6 cellular contexts compared by ENCODE assay signal in genomic region chr12:7983460-7983859, GRCh38. TPM values are rescaled to one million over a fixed set of nuclear protein-coding genes. Genes with fewer than 3 reads are reported as not detected.
DNase-seq lines count a peak whose midpoint lies in the region; ATAC-seq, FAIRE-seq and TF ChIP-seq lines count a peak whose summit lies in the region.
"Not testable (repeated sequence)": the region's sequence is repeated elsewhere in the genome, so short reads cannot be mapped to it uniquely, and the experiment has no call there.

No MANE protein-coding gene starts in this region.

- not testable (repeated sequence) for H4K91ac ChIP-seq in trophoblast cell (ENCODE audit: low read depth, low read length)

- H3K9me1 ChIP-seq in keratinocyte (ENCODE audit: control insufficient read depth, extremely low read depth, insufficient read depth, low read length): not testable (repeated sequence)

- not testable (repeated sequence) for H3K4me3 ChIP-seq in endodermal cell (ENCODE audit: low read length); keratinocyte (ENCODE audit: control insufficient read depth in 2 of 3, extremely low read depth in 1 of 3, insufficient read depth in 2 of 3, low read depth in 1 of 3, low read length in 3 of 3); trophoblast cell (ENCODE audit: low read depth, low read length)

- not testable (repeated sequence) for TF ChIP-seq CTCF in WTC11 (IDR thresholded peaks at IDR 0.05); endodermal cell (conservative IDR thresholded peaks at IDR 0.05); keratinocyte (optimal IDR thresholded peaks at IDR 0.05 in 1 of 3, IDR thresholded peaks at IDR 0.05 in 1 of 3, conservative IDR thresholded peaks at IDR 0.05 in 1 of 3; ENCODE audit: extremely low read depth in 1 of 3, insufficient read depth in 2 of 3, low read length in 3 of 3); nephron progenitor cell (IDR thresholded peaks at IDR 0.05)

- not testable (repeated sequence) for H4K20me1 ChIP-seq in keratinocyte (ENCODE audit: control insufficient read depth, extremely low read depth, insufficient read depth, low read length)

- not testable (repeated sequence) for H3K4ac ChIP-seq in trophoblast cell (ENCODE audit: low read depth, low read length)

- not testable (repeated sequence) for H3K36me3 Mint-ChIP-seq in WTC11; endodermal cell (ENCODE audit: low read depth); nephron progenitor cell (ENCODE audit: low read depth)

- H4K12ac ChIP-seq in trophoblast cell (ENCODE audit: low read depth, low read length): not testable (repeated sequence)

- DNase-seq in HTR-8/SVneo (ENCODE audit: insufficient read length, low spot score); WTC11 (ENCODE audit: low spot score); endodermal cell; keratinocyte (ENCODE audit: low read depth, low spot score); nephron progenitor cell: not testable (repeated sequence)
- peak; percentile 73 to 82 for DNase-seq in trophoblast cell

- H2BK5ac ChIP-seq in trophoblast cell (ENCODE audit: low read depth, low read length, poor library complexity): peak overlapping the region; percentile 80

- peak overlapping the region; percentile 86 for H2BK120ac ChIP-seq in trophoblast cell (ENCODE audit: insufficient read depth, low read length, poor library complexity)

- not testable (repeated sequence) for H3K9me3 Mint-ChIP-seq in WTC11, endodermal cell, nephron progenitor cell

- not testable (repeated sequence) for H3K27me3 ChIP-seq in endodermal cell (ENCODE audit: control insufficient read depth, insufficient read depth, low read length, poor library complexity, severe bottlenecking); keratinocyte (ENCODE audit: control insufficient read depth, extremely low read depth, insufficient read depth, low read length); trophoblast cell (ENCODE audit: insufficient read depth, low read length)

- H3K9ac ChIP-seq in endodermal cell (ENCODE audit: extremely low read depth, low read length, poor library complexity, severe bottlenecking); keratinocyte (ENCODE audit: control insufficient read depth, extremely low read depth, insufficient read depth, low read length); trophoblast cell (ENCODE audit: low read length): not testable (repeated sequence)

- H3K4me3 Mint-ChIP-seq in WTC11, endodermal cell, nephron progenitor cell: not testable (repeated sequence)

- H3K14ac ChIP-seq in trophoblast cell (ENCODE audit: low read length): not testable (repeated sequence)

- not testable (repeated sequence) for H3K79me2 ChIP-seq in keratinocyte (ENCODE audit: control insufficient read depth, insufficient read depth, low read length); trophoblast cell (ENCODE audit: control insufficient read depth, insufficient read depth, low read length, poor library complexity)

- peaks cover 14% of the 10 kb centered on the region for H3K79me1 ChIP-seq in trophoblast cell (ENCODE audit: low read length)

- H3K4me1 ChIP-seq in endodermal cell (ENCODE audit: control insufficient read depth, insufficient read depth, low read length); keratinocyte (ENCODE audit: control insufficient read depth, extremely low read depth, insufficient read depth, low read length); trophoblast cell (ENCODE audit: control insufficient read depth in 1 of 2, insufficient read depth in 2 of 2, low read length in 2 of 2): not testable (repeated sequence)

- not testable (repeated sequence) for H3K4me2 ChIP-seq in keratinocyte (ENCODE audit: control insufficient read depth, extremely low read depth, insufficient read depth, low read depth, low read length); trophoblast cell (ENCODE audit: low read length)

- WGBS in endodermal cell (ENCODE audit: insufficient coverage in 1 of 2, insufficient read length in 1 of 2), 2 experiments: 87% methylated on average over 1 of the region's 1 CpG; no CpG with 5 or more reads in 1 of the 2 experiments
- no CpG with 5 or more reads among the region's 1 CpG for WGBS in trophoblast cell (ENCODE audit: extremely low coverage, insufficient coverage, insufficient read length)

- not testable (repeated sequence) for H3K23ac ChIP-seq in trophoblast cell (ENCODE audit: low read length)

- H4K8ac ChIP-seq in trophoblast cell (ENCODE audit: low read depth, low read length): peak overlapping the region; percentile 56

- H3K18ac ChIP-seq in trophoblast cell (ENCODE audit: low read length): not testable (repeated sequence)

- H3K4me1 Mint-ChIP-seq in WTC11 (peaks cover 21% of the 10 kb centered on the region), endodermal cell (peaks cover 24% of the 10 kb centered on the region)
- H3K4me1 Mint-ChIP-seq in nephron progenitor cell: not testable (repeated sequence)

- peak; percentile 9 for FAIRE-seq in HTR-8/SVneo (lab: Jason Lieb, UNC)
- peak; percentile 9 for FAIRE-seq in keratinocyte (lab: Jason Lieb, UNC)

- CTCF ChIA-PET in WTC11 (lab: Charles Lee): interaction anchor here (0.6 to 2.8 kb wide), 3 partner anchors 47 to 50 kb away, joined by 3 to 11 read pairs (median 5); no protein-coding TSS in a partner anchor

- H3K27me3 Mint-ChIP-seq in WTC11 (ENCODE audit: low read depth); endodermal cell (ENCODE audit: insufficient read depth); nephron progenitor cell (ENCODE audit: low read depth, poor library complexity): not testable (repeated sequence)

- H2AFZ ChIP-seq in keratinocyte (ENCODE audit: control insufficient read depth, low read length); trophoblast cell (ENCODE audit: insufficient read depth, low read length, poor library complexity): not testable (repeated sequence)

- H3K27ac Mint-ChIP-seq in WTC11: peak overlapping the region; percentile 42
- H3K27ac Mint-ChIP-seq in endodermal cell: peak overlapping the region; percentile 11
- peak overlapping the region; percentile 31 for H3K27ac Mint-ChIP-seq in nephron progenitor cell

- not testable (repeated sequence) for H3K36me3 ChIP-seq in endodermal cell (ENCODE audit: control insufficient read depth, insufficient read depth, low read length); keratinocyte (ENCODE audit: control insufficient read depth in 2 of 2, extremely low read depth in 1 of 2, insufficient read depth in 2 of 2, low read length in 2 of 2); trophoblast cell (ENCODE audit: control insufficient read depth in 1 of 2, insufficient read depth in 2 of 2, low read length in 2 of 2)

- dilution Hi-C loops in keratinocyte (cut with MboI; ENCODE audit: extremely low pct_ligation_motif_present, low sequenced_read_pairs): not testable (repeated sequence)

- not testable (repeated sequence) for H3K9me3 ChIP-seq in endodermal cell (ENCODE audit: control insufficient read depth, low read length); keratinocyte (ENCODE audit: control insufficient read depth, low read depth, low read length); trophoblast cell (ENCODE audit: insufficient read depth, low read depth, low read length)

- H3K27ac ChIP-seq in endodermal cell (ENCODE audit: low read depth, low read length); keratinocyte (ENCODE audit: control insufficient read depth, insufficient read depth, low read length): not testable (repeated sequence)
- H3K27ac ChIP-seq in trophoblast cell (ENCODE audit: low read depth, low read length): peak overlapping the region; percentile 65

- not testable (repeated sequence) for ATAC-seq in WTC11

- peak overlapping the region; percentile 72 for H2BK12ac ChIP-seq in trophoblast cell (ENCODE audit: low read length)

- POLR2A ChIA-PET in WTC11 (lab: Charles Lee): not testable (repeated sequence)

- H2AK5ac ChIP-seq in trophoblast cell (ENCODE audit: low read length): not testable (repeated sequence)

RNA-seq across cellular contexts. Expression of gene SLC2A3, which starts 47.5 kb away (rescaled TPM):
- 717 to 819 TPM (median 816 TPM) in 3 replicates for total RNA-seq in WTC11 (2021)
- 1,000 to 10,000 TPM; 1,330 to 2,480 TPM for total RNA-seq in endodermal cell
- polyA plus RNA-seq in endodermal cell (2013, experiment 1 of 2): 758 TPM
- polyA plus RNA-seq in endodermal cell (2013, experiment 2 of 2): 902 TPM
- polyA plus RNA-seq in keratinocyte: 16.2 to 40.5 TPM (median 28.3 TPM) in 3 replicates
- polyA plus RNA-seq in keratinocyte (2011; ENCODE audit: low read depth): 11.3 TPM
- 6.6 and 8.1 TPM in 2 replicates for polyA plus RNA-seq in keratinocyte (2011; cell fraction: cytosol; rRNA removed)
- 29.8 and 30.9 TPM in 2 replicates for polyA plus RNA-seq in keratinocyte (2011; cell fraction: nucleus; rRNA removed)
- 14.7 and 30.1 TPM in 2 replicates for polyA plus RNA-seq in keratinocyte (2012; ENCODE audit: low replicate concordance)
- polyA minus RNA-seq in keratinocyte: 19.1 to 53.4 TPM (median 38.4 TPM) in 3 replicates
- 7.5 TPM for polyA minus RNA-seq in keratinocyte (2011; cell fraction: cytosol; rRNA and poly(A)+ RNA removed)
- polyA minus RNA-seq in keratinocyte (2011; cell fraction: nucleus; rRNA and poly(A)+ RNA removed): 23.0 and 41.5 TPM in 2 replicates
- 1,584 and 1,664 TPM in 2 replicates for polyA plus RNA-seq in trophoblast cell (2013)

RNA-seq across cellular contexts. Expression of gene FOXJ2, which starts 49.1 kb away (rescaled TPM):
- 10.3 to 12.7 TPM (median 10.4 TPM) in 3 replicates for total RNA-seq in WTC11 (2021)
- 10 to 100 TPM; 10.8 to 21.2 TPM for total RNA-seq in endodermal cell
- 13.5 TPM for polyA plus RNA-seq in endodermal cell (2013, experiment 1 of 2)
- polyA plus RNA-seq in endodermal cell (2013, experiment 2 of 2): 13.4 TPM
- polyA plus RNA-seq in keratinocyte: 3.1 to 5.2 TPM (median 4.2 TPM) in 3 replicates
- 3.9 TPM for polyA plus RNA-seq in keratinocyte (2011; ENCODE audit: low read depth)
- 4.3 and 4.9 TPM in 2 replicates for polyA plus RNA-seq in keratinocyte (2011; cell fraction: cytosol; rRNA removed)
- polyA plus RNA-seq in keratinocyte (2011; cell fraction: nucleus; rRNA removed): 11.0 TPM in 2 replicates
- polyA plus RNA-seq in keratinocyte (2012; ENCODE audit: low replicate concordance): 7.3 and 10.1 TPM in 2 replicates
- 5.1 to 49.7 TPM (median 5.7 TPM) in 3 replicates for polyA minus RNA-seq in keratinocyte
- polyA minus RNA-seq in keratinocyte (2011; cell fraction: cytosol; rRNA and poly(A)+ RNA removed): 4.6 TPM
- polyA minus RNA-seq in keratinocyte (2011; cell fraction: nucleus; rRNA and poly(A)+ RNA removed): 6.4 and 8.3 TPM in 2 replicates
- polyA plus RNA-seq in trophoblast cell (2013): 22.7 TPM in 2 replicates
